8 cellular contexts compared by ENCODE assay signal in genomic region chr17:64281962-64282752, GRCh38. TPM values are rescaled to one million over a fixed set of nuclear protein-coding genes. Genes with fewer than 3 reads are reported as not detected.
A peak's percentile ranks its signal among the peaks of the same experiment; 100 is the strongest.
DNase-seq lines count a peak whose midpoint lies in the region; ATAC-seq and TF ChIP-seq lines count a peak whose summit lies in the region.

No MANE protein-coding gene starts in this region.

- intact Hi-C loops in left ventricle myocardium inferior (cut with micrococcal nuclease) (loop anchor here (5.0 to 10.0 kb wide), 2 partner anchors 135 to 247 kb away; no protein-coding TSS in a partner anchor), sigmoid colon (cut with DNase I) (loop anchor here (5.0 kb wide), 2 partner anchors 135 to 255 kb away; no protein-coding TSS in a partner anchor)

- no peaks in the 10 kb centered on the region for H3K36me3 ChIP-seq in left ventricle myocardium inferior
- no peaks in the 10 kb centered on the region for H3K36me3 ChIP-seq in sigmoid colon

- DNase-seq in ELR (ENCODE audit: low read depth) (peak; percentile 86), NB4 (ENCODE audit: low read depth) (peak; percentile 84), SK-MEL-5 (ENCODE audit: low read depth, low spot score) (peak; percentile 89), amniotic stem cell (lab: John Stamatoyannopoulos, UW) (peak; percentile 40), left ventricle myocardium inferior (peak; percentile 38), sigmoid colon (peak; percentile 82)
- no peak for DNase-seq in NK-92 treated with Interleukin-12 subunit alpha and Interleukin-12 subunit beta, amount 100 ng/mL, for 24 hours (lab: John Stamatoyannopoulos, UW)

- in situ Hi-C loops in SK-MEL-5 (cut with HindIII; ENCODE audit: low pct_unique_long_range_greater_than_20kb, low sequenced_read_pairs) = no loop called here

- no peak overlapping the region for H3K4me3 ChIP-seq in NB4 (ENCODE audit: low read depth, low read length)
- H3K4me3 ChIP-seq in left ventricle myocardium inferior = peak overlapping the region; percentile 9
- H3K4me3 ChIP-seq in sigmoid colon = no peak overlapping the region

- H3K27me3 ChIP-seq in left ventricle myocardium inferior (ENCODE audit: low read depth) (no peaks in the 10 kb centered on the region), sigmoid colon (no peaks in the 10 kb centered on the region)

- TF ChIP-seq EP300 in sigmoid colon (IDR thresholded peaks at IDR 0.05) = no peak

- peaks cover 30% of the 10 kb centered on the region for H3K4me1 ChIP-seq in left ventricle myocardium inferior
- H3K4me1 ChIP-seq in sigmoid colon = peaks cover 0 to 16% (median 9%) of the 10 kb centered on the region in 4 donors

- peak; percentile 66 for TF ChIP-seq CTCF in NB4 (IDR thresholded peaks at IDR 0.05; ENCODE audit: low read depth, low read length)
- peak; percentile 86 for TF ChIP-seq CTCF in left ventricle myocardium inferior (IDR thresholded peaks at IDR 0.05; ENCODE audit: borderline replicate concordance)
- peak; percentile 59 to 71 (median 64) for TF ChIP-seq CTCF in sigmoid colon (IDR thresholded peaks at IDR 0.05)

- no peak for ATAC-seq in GM18858 (IDR thresholded peaks at IDR 0.05; ENCODE audit: unreplicated experiment)

- H3K27ac ChIP-seq in left ventricle myocardium inferior (replicated peaks) (no peak overlapping the region), sigmoid colon (no peak overlapping the region)

- H3K9me3 ChIP-seq in left ventricle myocardium inferior (replicated peaks) (no peaks in the 10 kb centered on the region), sigmoid colon (no peaks in the 10 kb centered on the region)

- TF ChIP-seq POLR2A in NB4 (IDR thresholded peaks at IDR 0.05; ENCODE audit: extremely low read depth, insufficient read length) (no peak), sigmoid colon (IDR thresholded peaks at IDR 0.05) (no peak)

- 58% methylated on average over 19 of the region's 19 CpGs for WGBS in sigmoid colon, 2 donors

RNA-seq across cellular contexts. Expression of gene TEX2, which starts 19.1 kb away (rescaled TPM):
- 28.8 and 29.6 TPM in 2 replicates for total RNA-seq in SK-MEL-5 (2014; rRNA removed; shearing (Covaris generic))
- polyA plus RNA-seq in SK-MEL-5 (2015; cell fraction: cytosol; rRNA removed) = 30.8 and 45.5 TPM in 2 replicates
- 26.2 and 32.8 TPM in 2 replicates for polyA plus RNA-seq in SK-MEL-5 (2015; cell fraction: nucleus; rRNA removed)
- 58.0 TPM for total RNA-seq in left ventricle myocardium inferior
- 10 to 100 TPM; 39.3 to 50.7 (median 42.5) TPM for total RNA-seq in sigmoid colon
- 10 to 100 TPM in 1 of 3 donors, 1 to 10 TPM in 2; 4.6 to 14.5 (median 7.8) TPM for polyA plus RNA-seq in sigmoid colon
